Comparison of ENCODE assay signal across 8 cellular contexts in the genomic region with DNA sequence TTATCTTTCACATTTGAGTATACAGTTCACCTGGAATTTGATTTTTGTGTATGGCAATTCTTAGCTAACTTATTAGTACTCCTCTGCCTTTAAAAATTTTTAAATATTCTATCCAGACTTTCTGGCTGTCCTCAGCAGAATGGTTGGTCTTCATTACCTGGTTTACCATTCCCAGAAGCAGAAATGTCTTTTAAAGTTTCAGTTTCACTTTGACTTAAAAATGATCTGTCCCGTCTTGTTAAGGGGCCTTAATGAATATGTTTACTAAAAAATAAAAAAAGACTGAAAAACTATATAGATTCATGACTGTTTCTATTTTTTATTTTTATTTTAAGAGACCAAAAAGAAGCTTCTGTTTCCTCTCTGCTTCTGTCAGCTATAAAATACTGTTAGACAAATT.
A peak's percentile ranks its signal among the peaks of the same experiment; 100 is the strongest.
DNase-seq lines count a peak whose midpoint lies in the region; ATAC-seq, FAIRE-seq and TF ChIP-seq lines count a peak whose summit lies in the region.

No MANE protein-coding gene starts in this region.

- CTCF ChIA-PET in naive thymus-derived CD4-positive, alpha-beta T cell (lab: Charles Lee), result interaction anchor here (1.1 kb wide), 1 partner anchor 11 kb away, joined by 6 read pairs; no protein-coding TSS in a partner anchor

- H3K36me3 Mint-ChIP-seq in CD14-positive monocyte (peaks cover 2 to 3% of the 10 kb centered on the region in 2 donors), chondrocyte (ENCODE audit: low read depth) (no peaks in the 10 kb centered on the region)
- peaks cover 0 to 30% (median 0%) of the 10 kb centered on the region in 5 donors for H3K36me3 Mint-ChIP-seq in naive thymus-derived CD4-positive, alpha-beta T cell

- TF ChIP-seq CTCF in CD14-positive monocyte (IDR thresholded peaks at IDR 0.05) (no peak), chondrocyte (IDR thresholded peaks at IDR 0.05) (no peak)

- ATAC-seq in naive thymus-derived CD4-positive, alpha-beta T cell, result no peak
- no peak for ATAC-seq in GM18520 (IDR thresholded peaks at IDR 0.05; ENCODE audit: unreplicated experiment)

- peak overlapping the region; percentile 46 to 50 for H3K4me3 Mint-ChIP-seq in CD14-positive monocyte
- H3K4me3 Mint-ChIP-seq in chondrocyte (ENCODE audit: unreplicated experiment), result no peak overlapping the region
- peak overlapping the region; percentile 65 to 91 (median 85) for H3K4me3 Mint-ChIP-seq in naive thymus-derived CD4-positive, alpha-beta T cell

- H3K27ac Mint-ChIP-seq in CD14-positive monocyte (no peak overlapping the region), chondrocyte (ENCODE audit: unreplicated experiment) (peak overlapping the region; percentile 78)
- peak overlapping the region; percentile 36 to 94 (median 83) for H3K27ac Mint-ChIP-seq in naive thymus-derived CD4-positive, alpha-beta T cell

- no peaks in the 10 kb centered on the region for H3K9me3 ChIP-seq in KOPT-K1 (ENCODE audit: insufficient read depth, low read length, poor library complexity, severe bottlenecking)
- no peaks in the 10 kb centered on the region for H3K9me3 ChIP-seq in naive thymus-derived CD4-positive, alpha-beta T cell (ENCODE audit: control insufficient read depth in 2 of 3, low read length in 3 of 3)

- peak overlapping the region; percentile 79 for H3K27ac ChIP-seq in KOPT-K1 (ENCODE audit: low read depth, low read length, poor library complexity, severe bottlenecking)
- H3K27ac ChIP-seq in naive thymus-derived CD4-positive, alpha-beta T cell (ENCODE audit: low read depth, low read length), result peak overlapping the region; percentile 63

- FAIRE-seq in H54 (lab: Jason Lieb, UNC), result no peak

- peak overlapping the region; percentile 16 for H3K4me3 ChIP-seq in naive thymus-derived CD4-positive, alpha-beta T cell (ENCODE audit: low read length)

- H3K27me3 Mint-ChIP-seq in CD14-positive monocyte (ENCODE audit: low read depth in 3 of 3), result peaks cover 0 to 2% (median 0%) of the 10 kb centered on the region in 3 donors
- H3K27me3 Mint-ChIP-seq in chondrocyte (ENCODE audit: low read depth), result no peaks in the 10 kb centered on the region
- H3K27me3 Mint-ChIP-seq in naive thymus-derived CD4-positive, alpha-beta T cell, result no peaks in the 10 kb centered on the region

- H3K9me3 Mint-ChIP-seq in CD14-positive monocyte (no peaks in the 10 kb centered on the region), chondrocyte (ENCODE audit: low read depth) (no peaks in the 10 kb centered on the region)
- H3K9me3 Mint-ChIP-seq in naive thymus-derived CD4-positive, alpha-beta T cell, result peaks cover 0 to 3% (median 0%) of the 10 kb centered on the region in 11 donors

- H3K4me1 Mint-ChIP-seq in CD14-positive monocyte (peaks cover 32% of the 10 kb centered on the region), chondrocyte (ENCODE audit: low read depth) (peaks cover 21% of the 10 kb centered on the region)
- peaks cover 53 to 90% (median 86%) of the 10 kb centered on the region in 7 donors for H3K4me1 Mint-ChIP-seq in naive thymus-derived CD4-positive, alpha-beta T cell

- H3K4me1 ChIP-seq in naive thymus-derived CD4-positive, alpha-beta T cell (ENCODE audit: control insufficient read depth in 2 of 2, insufficient read depth in 2 of 2, low read length in 2 of 2), result peaks cover 34 to 40% of the 10 kb centered on the region in 2 donors

- H3K36me3 ChIP-seq in KOPT-K1 (ENCODE audit: insufficient read depth, low read length), result no peaks in the 10 kb centered on the region
- H3K36me3 ChIP-seq in naive thymus-derived CD4-positive, alpha-beta T cell (ENCODE audit: control insufficient read depth in 2 of 3, insufficient read depth in 3 of 3, low read length in 3 of 3), result no peaks in the 10 kb centered on the region

- no peaks in the 10 kb centered on the region for H3K27me3 ChIP-seq in naive thymus-derived CD4-positive, alpha-beta T cell (ENCODE audit: control insufficient read depth in 2 of 2, insufficient read depth in 2 of 2, low read length in 2 of 2)

- intact Hi-C loops in CD14-positive monocyte (cut with micrococcal nuclease) (no loop called here), posterior vena cava (cut with DNase I) (no loop called here)
- intact Hi-C loops in naive thymus-derived CD4-positive, alpha-beta T cell (cut with micrococcal nuclease), result loop anchor here in 1 of 2 donors (1.0 to 5.0 kb wide), 2 partner anchors 13 to 70 kb away; a partner anchor contains a TSS

- POLR2A ChIA-PET in naive thymus-derived CD4-positive, alpha-beta T cell (lab: Charles Lee), result interaction anchor here (0.9 to 1.4 kb wide), 5 partner anchors 11 to 238 kb away, joined by 3 to 4 read pairs (median 3); a partner anchor contains a TSS

- DNase-seq in CD14-positive monocyte (ENCODE audit: low spot score) (no peak), chondrocyte (ENCODE audit: low spot score) (no peak), H54 (ENCODE audit: insufficient read length, low spot score) (no peak), activated gamma-delta T cell (lab: John Stamatoyannopoulos, UW) (no peak), posterior vena cava (ENCODE audit: low spot score) (no peak)
- no peak for DNase-seq in naive thymus-derived CD4-positive, alpha-beta T cell

- no peak for TF ChIP-seq POLR2A in H54 (IDR thresholded peaks at IDR 0.05; ENCODE audit: low read depth, low read length)

Comparison
In these comparisons a context has a peak if more than half of its experiments do, and no peak if none do; other contexts are left out.
1. H3K27ac Mint-ChIP-seq: peak in chondrocyte (single experiment) and naive thymus-derived CD4-positive, alpha-beta T cell (9 of 9); none in CD14-positive monocyte (0 of 7).